In the genomic region with DNA sequence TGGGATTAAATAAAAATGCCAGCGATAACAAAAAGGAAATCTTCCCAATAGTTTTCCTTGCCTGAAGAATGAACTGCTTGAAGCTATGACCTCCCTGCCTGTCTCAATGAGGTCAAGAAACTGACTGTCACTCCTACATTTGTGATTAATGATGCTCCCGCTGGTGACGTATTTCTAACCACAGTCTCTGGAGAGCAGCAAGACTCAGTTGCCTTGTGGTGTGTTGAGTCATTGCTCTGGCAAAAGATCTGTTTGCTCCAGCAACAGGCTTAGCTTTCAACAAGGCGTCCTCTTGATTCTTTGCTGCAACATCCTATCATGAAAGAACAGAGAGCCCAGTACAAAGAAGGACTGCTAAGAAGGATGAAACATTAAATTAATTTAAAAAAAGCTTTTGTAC, we compare ENCODE assay signal across 9 cellular contexts.
DNase-seq lines count a peak whose midpoint lies in the region; ATAC-seq and TF ChIP-seq lines count a peak whose summit lies in the region.
"Had no signal": no experiment of that assay in that cellular context is flagged by ENCODE, and none has a peak within 500 bp of the region (broad histone marks: within the 10 kb centered on the region; RNA-seq: fewer than 3 reads in every experiment).

No MANE protein-coding gene starts in this region.

- H3K14ac ChIP-seq in neuronal stem cell (ENCODE audit: low read length) = no peak overlapping the region

- peaks cover under 1 to 6% of the 10 kb centered on the region in 2 donors for H3K9me3 ChIP-seq in neuronal stem cell (replicated peaks in 1 of 2; ENCODE audit: control insufficient read depth in 2 of 2, insufficient read depth in 1 of 2, low read depth in 1 of 2, low read length in 2 of 2)
- peaks cover 0 to 12% (median 0%) of the 10 kb centered on the region in 8 donors for H3K9me3 ChIP-seq in spleen

- H2BK5ac ChIP-seq in neuronal stem cell (ENCODE audit: low read length) = no peak overlapping the region

- H3K4ac ChIP-seq in neuronal stem cell (ENCODE audit: low read length) = no peak overlapping the region

- H3K27ac ChIP-seq in neuronal stem cell (replicated peaks; ENCODE audit: low read length) = no peak overlapping the region
- H3K27ac ChIP-seq in spleen = no peak overlapping the region
- H3K27ac ChIP-seq: VCaP had no signal

- H3K18ac ChIP-seq in neuronal stem cell (ENCODE audit: low read length) = no peak overlapping the region

- H4K91ac ChIP-seq in neuronal stem cell (ENCODE audit: low read depth, low read length, poor library complexity) = no peak overlapping the region

- H3K4me3 ChIP-seq in neuronal stem cell (ENCODE audit: low read length in 2 of 2) (no peak overlapping the region), spleen (no peak overlapping the region)

- no peak overlapping the region for H3K23ac ChIP-seq in neuronal stem cell (ENCODE audit: low read depth, low read length, poor library complexity)

- no peak overlapping the region for H3K4me2 ChIP-seq in neuronal stem cell (ENCODE audit: insufficient read depth, low read length, poor library complexity, severe bottlenecking)

- H3K27me3 ChIP-seq in neuronal stem cell (ENCODE audit: control insufficient read depth in 3 of 3, insufficient read depth in 3 of 3, low read depth in 1 of 3, low read length in 3 of 3) = no peaks in the 10 kb centered on the region
- no peaks in the 10 kb centered on the region for H3K27me3 ChIP-seq in spleen (replicated peaks in 1 of 7)

- no peak for TF ChIP-seq CTCF in spleen (IDR thresholded peaks at IDR 0.05 in 8 of 11, conservative IDR thresholded peaks at IDR 0.05 in 3 of 11)

- H2AFZ ChIP-seq in neuronal stem cell (ENCODE audit: low read length) = peak overlapping the region; percentile 77

- WGBS in neuronal stem cell (ENCODE audit: extremely low coverage in 2 of 2, insufficient read length in 2 of 2, insufficient replicate concordance in 1 of 2), 2 donors = no CpG with 5 or more reads among the region's 4 CpGs
- 56 to 77% (median 68%) methylated on average over 4 of the region's 4 CpGs for WGBS in spleen, 5 donors

- no peak overlapping the region for H2BK15ac ChIP-seq in neuronal stem cell (ENCODE audit: low read length)

- H3K79me1 ChIP-seq in neuronal stem cell (ENCODE audit: low read depth, low read length) = no peaks in the 10 kb centered on the region

- H2BK120ac ChIP-seq in neuronal stem cell (ENCODE audit: low read depth, low read length) = no peak overlapping the region

- no peak overlapping the region for H3K9ac ChIP-seq in neuronal stem cell (ENCODE audit: low read depth, low read length, poor library complexity)

- no peak overlapping the region for H2BK12ac ChIP-seq in neuronal stem cell (ENCODE audit: low read length)

- intact Hi-C loops in spleen (cut with DNase I; ENCODE audit: low total_unique reads) = no loop called here

- DNase-seq in ELF-1 (ENCODE audit: low read depth, low spot score) = peak; percentile 30
- peak; percentile 90 for DNase-seq in OCI-M1 (lab: John Stamatoyannopoulos, UW)
- peak; percentile 41 for DNase-seq in epidermal melanocyte (ENCODE audit: insufficient read length, low spot score)
- DNase-seq in neuronal stem cell (ENCODE audit: low spot score) = no peak
- DNase-seq in spleen = no peak
- DNase-seq in NCI-H345 treated with DMSO at 0.1 percent for 48 hours (lab: John Stamatoyannopoulos, UW; ENCODE audit: unreplicated experiment) = no peak
- DNase-seq in SW480 (ENCODE audit: low spot score) = no peak

- H3K4me1 ChIP-seq in neuronal stem cell (ENCODE audit: control insufficient read depth in 2 of 2, insufficient read depth in 1 of 2, low read depth in 1 of 2, low read length in 2 of 2) = peaks cover 1 to 10% of the 10 kb centered on the region in 2 donors
- no peaks in the 10 kb centered on the region for H3K4me1 ChIP-seq in spleen

- H4K8ac ChIP-seq in neuronal stem cell (ENCODE audit: low read depth, low read length) = no peak overlapping the region

- no peak for TF ChIP-seq POLR2A in spleen (IDR thresholded peaks at IDR 0.05)

- H3K36me3 ChIP-seq in neuronal stem cell (replicated peaks in 1 of 2; ENCODE audit: control insufficient read depth in 2 of 2, insufficient read depth in 2 of 2, low read length in 2 of 2) = no peaks in the 10 kb centered on the region
- no peaks in the 10 kb centered on the region for H3K36me3 ChIP-seq in spleen

- no peak for ATAC-seq in HG03457 (IDR thresholded peaks at IDR 0.05; ENCODE audit: unreplicated experiment)

- no peak overlapping the region for H2AK5ac ChIP-seq in neuronal stem cell (ENCODE audit: low read depth, low read length)

Comparison
In these comparisons a context has a peak if more than half of its experiments do, and no peak if none do; other contexts are left out.
1. DNase-seq: peak in ELF-1 (single experiment), OCI-M1 (single experiment) and epidermal melanocyte (single experiment); none in neuronal stem cell (single experiment), spleen (single experiment), NCI-H345 treated with DMSO at 0.1 percent for 48 hours (single experiment) and SW480 (single experiment).